ENCODE assay signal across 8 cellular contexts in genomic region chr7:94436018-94436604, GRCh38. TPM values are rescaled to one million over a fixed set of nuclear protein-coding genes. Genes with fewer than 3 reads are reported as not detected.
DNase-seq lines count a peak whose midpoint lies in the region; ATAC-seq and TF ChIP-seq lines count a peak whose summit lies in the region.

No MANE protein-coding gene starts in this region.

- TF ChIP-seq CTCF in GM06990 (IDR thresholded peaks at IDR 0.05; ENCODE audit: insufficient read depth, low read length, poor library complexity, severe bottlenecking) (peak; percentile 84), heart left ventricle (IDR thresholded peaks at IDR 0.05) (peak; percentile 66 to 88 (median 77)), retinal pigment epithelial cell (conservative IDR thresholded peaks at IDR 0.05; ENCODE audit: low read depth, low read length) (peak; percentile 83)

- H3K9me3 ChIP-seq in SJSA1 (replicated peaks) (0 out of 2 replicates have a peak, but pooled peaks cover 4% of the 10 kb centered on the region), heart left ventricle (no peaks in the 10 kb centered on the region)

- peaks cover 2% of the 10 kb centered on the region for H3K4me1 Mint-ChIP-seq in activated naive CD8-positive, alpha-beta T cell treated with anti-CD3 and anti-CD28 coated beads, Interleukin-2, amount 10 ng/mL, durations not matched to agents 7 days and 5 days

- H3K4me3 Mint-ChIP-seq in activated naive CD8-positive, alpha-beta T cell treated with anti-CD3 and anti-CD28 coated beads, Interleukin-2, amount 10 ng/mL, durations not matched to agents 7 days and 5 days, result no peak overlapping the region

- POLR2A ChIA-PET in activated naive CD8-positive, alpha-beta T cell treated with anti-CD3 and anti-CD28 coated beads, Interleukin-2, amount 10 ng/mL, durations not matched to agents 7 days and 5 days (lab: Charles Lee), result no interaction called here

- H3K27ac ChIP-seq in SJSA1 (no peak overlapping the region), heart left ventricle (no peak overlapping the region)

- H3K27me3 ChIP-seq in GM06990 (replicated peaks; ENCODE audit: control insufficient read depth, insufficient read depth, low read length) (no peaks in the 10 kb centered on the region), SJSA1 (replicated peaks) (peaks cover 11% of the 10 kb centered on the region), heart left ventricle (peaks cover 0 to 7% (median 0%) of the 10 kb centered on the region in 9 donors)

- DNase-seq in GM06990 (ENCODE audit: extremely low read depth, insufficient read length) (no peak), KG1 (lab: John Stamatoyannopoulos, UW) (peak; percentile 58), SJSA1 (ENCODE audit: low read depth in 1 of 2, low spot score in 2 of 2) (peak; percentile 64 to 73), heart left ventricle (peak in 4 of 5 donors; percentile 56 to 65 (median 62)), retinal pigment epithelial cell (ENCODE audit: low read depth) (peak; percentile 18), retina (no peak)
- DNase-seq in activated naive CD8-positive, alpha-beta T cell treated with anti-CD3 and anti-CD28 coated beads, Interleukin-2, amount 10 ng/mL, durations not matched to agents 7 days and 5 days, result no peak

- no peak overlapping the region for H3K27ac Mint-ChIP-seq in activated naive CD8-positive, alpha-beta T cell treated with anti-CD3 and anti-CD28 coated beads, Interleukin-2, amount 10 ng/mL, durations not matched to agents 7 days and 5 days

- H3K36me3 ChIP-seq in GM06990 (ENCODE audit: control insufficient read depth, insufficient read depth, low read length) (no peaks in the 10 kb centered on the region), SJSA1 (peaks cover 9% of the 10 kb centered on the region), heart left ventricle (peaks cover 0 to under 1% (median 0%) of the 10 kb centered on the region in 9 donors)

- peaks cover 21% of the 10 kb centered on the region for H3K4me1 ChIP-seq in SJSA1 (replicated peaks)
- peaks cover 0 to 13% (median 0%) of the 10 kb centered on the region in 12 donors for H3K4me1 ChIP-seq in heart left ventricle

- H3K4me3 ChIP-seq in GM06990 (replicated peaks; ENCODE audit: low read depth, low read length), result no peak overlapping the region
- no peak overlapping the region for H3K4me3 ChIP-seq in SJSA1
- H3K4me3 ChIP-seq in heart left ventricle, result no peak overlapping the region
- no peak overlapping the region for H3K4me3 ChIP-seq in retinal pigment epithelial cell (ENCODE audit: low read length)

- no peak for TF ChIP-seq POLR2A in heart left ventricle (IDR thresholded peaks at IDR 0.05)

- ATAC-seq in GM21786 (IDR thresholded peaks at IDR 0.05; ENCODE audit: unreplicated experiment) (peak; percentile 90), heart left ventricle (peak; percentile 65 to 77 (median 72))
- peak; percentile 71 for ATAC-seq in activated naive CD8-positive, alpha-beta T cell treated with anti-CD3 and anti-CD28 coated beads, Interleukin-2, amount 10 ng/mL, durations not matched to agents 7 days and 5 days (ENCODE audit: low read depth)

- H3K36me3 Mint-ChIP-seq in activated naive CD8-positive, alpha-beta T cell treated with anti-CD3 and anti-CD28 coated beads, Interleukin-2, amount 10 ng/mL, durations not matched to agents 7 days and 5 days, result no peaks in the 10 kb centered on the region

- 15 to 20% (median 18%) methylated on average over 6 of the region's 6 CpGs for WGBS in heart left ventricle, 4 donors

- intact Hi-C loops in heart left ventricle (cut with DNase I), result loop anchor here in 6 of 10 donors (1.0 to 5.0 kb wide), 4 partner anchors 144 to 149 kb away; no protein-coding TSS in a partner anchor

- H3K27me3 Mint-ChIP-seq in activated naive CD8-positive, alpha-beta T cell treated with anti-CD3 and anti-CD28 coated beads, Interleukin-2, amount 10 ng/mL, durations not matched to agents 7 days and 5 days, result peaks cover 29% of the 10 kb centered on the region

- no peaks in the 10 kb centered on the region for H3K9me3 Mint-ChIP-seq in activated naive CD8-positive, alpha-beta T cell treated with anti-CD3 and anti-CD28 coated beads, Interleukin-2, amount 10 ng/mL, durations not matched to agents 7 days and 5 days

RNA-seq across cellular contexts. Expression of gene COL1A2, which starts 41.4 kb away (rescaled TPM):
- 2,203 and 4,473 TPM in 2 replicates for total RNA-seq in SJSA1 (2014; rRNA removed; shearing (Covaris generic))
- total RNA-seq in activated naive CD8-positive, alpha-beta T cell treated with anti-CD3 and anti-CD28 coated beads, Interleukin-2, amount 10 ng/mL, durations not matched to agents 7 days and 5 days, result under 1 TPM; 0.23 to 0.47 TPM
- 100 to 1,000 TPM in 5 of 9 donors, 10 to 100 TPM in 4; 65.7 to 615 (median 104) TPM for total RNA-seq in heart left ventricle
- polyA plus RNA-seq in heart left ventricle, result 100 to 1,000 TPM in 1 of 2 donors, 10 to 100 TPM in 1; 33.1 to 141 TPM

Comparison
In these comparisons a context has a peak if more than half of its experiments do, and no peak if none do; other contexts are left out.
1. DNase-seq: peak in KG1 (single experiment), SJSA1 (2 of 2), heart left ventricle (4 of 5) and retinal pigment epithelial cell (single experiment); none in GM06990 (single experiment), activated naive CD8-positive, alpha-beta T cell treated with anti-CD3 and anti-CD28 coated beads, Interleukin-2, amount 10 ng/mL, durations not matched to agents 7 days and 5 days (single experiment) and retina (single experiment).
2. RNA of gene COL1A2, which starts 41.4 kb away (total RNA-seq): 2,203 to 4,473 TPM in SJSA1 and 65.7 to 615 TPM in heart left ventricle; 0.23 to 0.47 TPM in activated naive CD8-positive, alpha-beta T cell treated with anti-CD3 and anti-CD28 coated beads, Interleukin-2, amount 10 ng/mL, durations not matched to agents 7 days and 5 days; every median in the first group is over 10 times any median in the second.
3. Peak in every context shown above with its lines, with median percentiles within 50 percentile points of each other: CTCF ChIP-seq and ATAC-seq.